In the genomic region with DNA sequence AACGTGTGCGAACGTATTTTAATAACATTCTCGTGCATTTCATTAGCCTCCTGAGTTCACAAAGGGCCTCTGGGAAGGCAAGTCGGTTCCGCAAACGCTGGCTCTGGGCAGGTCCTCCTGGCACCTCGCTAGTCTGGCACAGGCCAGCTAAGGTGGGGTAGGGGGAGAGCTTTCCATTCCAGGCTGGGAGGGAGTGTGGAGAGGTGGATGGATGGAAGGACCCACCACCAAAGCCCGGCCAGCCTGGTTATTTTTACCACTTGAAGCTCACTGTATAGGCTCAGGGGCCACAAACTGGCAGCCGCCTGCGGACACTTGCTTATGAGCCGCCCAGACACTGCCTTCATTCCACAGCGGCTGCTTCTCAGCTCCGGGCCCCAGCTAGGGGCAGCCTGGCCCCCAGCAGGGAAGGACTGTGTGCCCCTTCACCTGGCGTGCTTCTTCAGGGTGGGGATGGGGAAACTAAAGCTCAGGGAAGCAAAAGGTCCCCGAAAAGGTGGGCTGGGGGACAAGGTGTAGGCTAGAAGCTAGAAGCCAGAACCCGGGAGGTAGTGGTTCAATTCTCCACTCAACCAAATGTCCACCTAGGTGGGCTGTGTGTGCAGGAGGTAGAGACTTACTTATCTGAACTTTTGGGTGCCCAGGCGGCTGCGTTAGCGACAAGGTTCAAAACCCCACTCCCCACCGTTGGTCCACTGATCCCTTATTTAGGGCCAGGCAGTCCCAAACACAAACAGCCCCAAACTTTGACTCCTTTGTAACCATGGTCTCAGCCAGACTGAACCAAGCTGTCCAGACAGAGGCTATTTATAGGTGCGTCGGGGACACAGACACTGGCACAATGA, we compare ENCODE assay signal across 9 cellular contexts. TPM values are rescaled to one million over a fixed set of nuclear protein-coding genes. Genes with fewer than 3 reads are reported as not detected.
DNase-seq lines count a peak whose midpoint lies in the region; ATAC-seq and TF ChIP-seq lines count a peak whose summit lies in the region.
"Had no signal": no experiment of that assay in that cellular context is flagged by ENCODE, and none has a peak within 500 bp of the region (broad histone marks: within the 10 kb centered on the region; RNA-seq: fewer than 3 reads in every experiment).

No MANE protein-coding gene starts in this region.

- H3K9me3 ChIP-seq in mucosa of rectum (ENCODE audit: control insufficient read depth in 2 of 2, low read length in 2 of 2) (no peaks in the 10 kb centered on the region), vagina (no peaks in the 10 kb centered on the region)

- peak overlapping the region; percentile 70 to 85 for H3K9ac ChIP-seq in mucosa of rectum (ENCODE audit: low read depth in 1 of 2, low read length in 2 of 2)

- CTCF ChIA-PET in activated naive CD4-positive, alpha-beta T cell treated with anti-CD3 and anti-CD28 coated beads, Interleukin-2, amount 10 ng/mL, durations not matched to agents 7 days and 5 days (lab: Charles Lee): interaction anchor here (0.6 to 1.2 kb wide), 2 partner anchors 110 to 618 kb away, joined by 3 to 4 read pairs; no protein-coding TSS in a partner anchor

- H3K4me3 Mint-ChIP-seq in activated naive CD4-positive, alpha-beta T cell treated with anti-CD3 and anti-CD28 coated beads, Interleukin-2, amount 10 ng/mL, durations not matched to agents 7 days and 5 days: peak overlapping the region; percentile 77

- H3K27me3 Mint-ChIP-seq in activated naive CD4-positive, alpha-beta T cell treated with anti-CD3 and anti-CD28 coated beads, Interleukin-2, amount 10 ng/mL, durations not matched to agents 7 days and 5 days: peaks cover 85% of the 10 kb centered on the region

- no peak for DNase-seq in activated naive CD4-positive, alpha-beta T cell treated with anti-CD3 and anti-CD28 coated beads, Interleukin-2, amount 10 ng/mL, durations not matched to agents 7 days and 5 days
- DNase-seq in activated naive CD4-positive, alpha-beta T cell treated with anti-CD3 and anti-CD28 coated beads, Interleukin-2, amount 50 U/mL, for 16 hours: no peak
- DNase-seq in coronary artery (ENCODE audit: low spot score) (no peak), vagina (ENCODE audit: extremely low spot score in 2 of 2) (no peak)
- no peak for DNase-seq in activated naive CD4-positive, alpha-beta T cell treated with anti-CD3 and anti-CD28 coated beads, Interleukin-2, amount 50 U/mL, for 72 hours (ENCODE audit: low spot score in 2 of 2)
- DNase-seq: NCI-H1092 treated with DMSO at 0.1 percent for 48 hours had no signal

- H3K9me3 Mint-ChIP-seq in activated naive CD4-positive, alpha-beta T cell treated with anti-CD3 and anti-CD28 coated beads, Interleukin-2, amount 10 ng/mL, durations not matched to agents 7 days and 5 days: no peaks in the 10 kb centered on the region
- H3K9me3 Mint-ChIP-seq in activated naive CD4-positive, alpha-beta T cell treated with anti-CD3 and anti-CD28 coated beads, Interleukin-2, amount 50 U/mL, for 72 hours: no peaks in the 10 kb centered on the region

- H3K27me3 ChIP-seq in mucosa of rectum (ENCODE audit: control insufficient read depth in 2 of 2, insufficient read depth in 2 of 2, low read length in 2 of 2) (no peaks in the 10 kb centered on the region), vagina (no peaks in the 10 kb centered on the region)

- H3K4me1 ChIP-seq in mucosa of rectum (ENCODE audit: control insufficient read depth in 2 of 2, insufficient read depth in 2 of 2, low read length in 2 of 2): peaks cover 11 to 24% of the 10 kb centered on the region in 2 donors
- H3K4me1 ChIP-seq in vagina: peaks cover 81% of the 10 kb centered on the region

- H3K27ac Mint-ChIP-seq in activated naive CD4-positive, alpha-beta T cell treated with anti-CD3 and anti-CD28 coated beads, Interleukin-2, amount 10 ng/mL, durations not matched to agents 7 days and 5 days: no peak overlapping the region
- peak overlapping the region in 1 of 2 donors; percentile 25 for H3K27ac Mint-ChIP-seq in activated naive CD4-positive, alpha-beta T cell treated with anti-CD3 and anti-CD28 coated beads, Interleukin-2, amount 50 U/mL, for 72 hours

- ATAC-seq in HG03442 (IDR thresholded peaks at IDR 0.05; ENCODE audit: unreplicated experiment): no peak
- ATAC-seq in GM21717 (IDR thresholded peaks at IDR 0.05; ENCODE audit: unreplicated experiment): no peak
- ATAC-seq in activated naive CD4-positive, alpha-beta T cell treated with anti-CD3 and anti-CD28 coated beads, Interleukin-2, amount 50 U/mL, for 72 hours: no peak

- TF ChIP-seq CTCF in coronary artery (IDR thresholded peaks at IDR 0.05) (no peak), vagina (IDR thresholded peaks at IDR 0.05) (no peak)

- H3K36me3 ChIP-seq in mucosa of rectum (ENCODE audit: control insufficient read depth in 2 of 2, insufficient read depth in 2 of 2, low read length in 2 of 2) (no peaks in the 10 kb centered on the region), vagina (no peaks in the 10 kb centered on the region)

- intact Hi-C loops in vagina (cut with DNase I): no loop called here

- TF ChIP-seq POLR2A in vagina (IDR thresholded peaks at IDR 0.05): no peak

- H3K36me3 Mint-ChIP-seq in activated naive CD4-positive, alpha-beta T cell treated with anti-CD3 and anti-CD28 coated beads, Interleukin-2, amount 10 ng/mL, durations not matched to agents 7 days and 5 days: no peaks in the 10 kb centered on the region
- H3K36me3 Mint-ChIP-seq in activated naive CD4-positive, alpha-beta T cell treated with anti-CD3 and anti-CD28 coated beads, Interleukin-2, amount 50 U/mL, for 72 hours: peaks cover 5% of the 10 kb centered on the region in 2 donors

- peaks cover 21% of the 10 kb centered on the region for H3K4me1 Mint-ChIP-seq in activated naive CD4-positive, alpha-beta T cell treated with anti-CD3 and anti-CD28 coated beads, Interleukin-2, amount 10 ng/mL, durations not matched to agents 7 days and 5 days

- H3K27ac ChIP-seq in coronary artery (peak overlapping the region; percentile 77 to 96), mucosa of rectum (ENCODE audit: low read depth in 2 of 2, low read length in 2 of 2) (peak overlapping the region; percentile 16 to 58), vagina (peak overlapping the region; percentile 78)

- H3K4me3 ChIP-seq in coronary artery (peak overlapping the region; percentile 91), mucosa of rectum (ENCODE audit: low read length in 2 of 2) (peak overlapping the region; percentile 74 to 76), vagina (peak overlapping the region; percentile 69 to 86)

RNA-seq across cellular contexts. Expression of a gene that starts 1.7 kb away (rescaled TPM):
- total RNA-seq in vagina: 11.3 TPM
- total RNA-seq in activated naive CD4-positive, alpha-beta T cell treated with anti-CD3 and anti-CD28 coated beads, Interleukin-2, amount 50 U/mL, for 72 hours: 1 to 10 TPM; 2.2 to 3.9 TPM
